Comparison of ENCODE assay signal across 11 cellular contexts in genomic region chr11:65485820-65486219, GRCh38. TPM values are rescaled to one million over a fixed set of nuclear protein-coding genes. Genes with fewer than 3 reads are reported as not detected.
DNase-seq lines count a peak whose midpoint lies in the region; ATAC-seq and TF ChIP-seq lines count a peak whose summit lies in the region.
"Had no signal": no experiment of that assay in that cellular context is flagged by ENCODE, and none has a peak within 500 bp of the region (broad histone marks: within the 10 kb centered on the region; RNA-seq: fewer than 3 reads in every experiment).

No MANE protein-coding gene starts in this region.

- H3K27ac ChIP-seq in heart left ventricle = peak overlapping the region; percentile 18 to 100 (median 98)
- H3K27ac ChIP-seq in esophagus squamous epithelium = peak overlapping the region; percentile 95 to 100 (median 97)
- no peak overlapping the region for H3K27ac ChIP-seq in neural progenitor cell
- H3K27ac ChIP-seq in vagina = peak overlapping the region; percentile 100

- no peak for TF ChIP-seq CTCF in heart left ventricle (IDR thresholded peaks at IDR 0.05)
- TF ChIP-seq CTCF in esophagus squamous epithelium (IDR thresholded peaks at IDR 0.05) = no peak
- no peak for TF ChIP-seq CTCF in neural progenitor cell (IDR thresholded peaks at IDR 0.05)
- no peak for TF ChIP-seq CTCF in vagina (IDR thresholded peaks at IDR 0.05)

- H3K79me2 ChIP-seq in neural progenitor cell (ENCODE audit: low read depth) = peaks cover 59% of the 10 kb centered on the region

- peak overlapping the region; percentile 53 for H3K4me2 ChIP-seq in neural progenitor cell

- no peak overlapping the region for H2AFZ ChIP-seq in neural progenitor cell (replicated peaks)

- no peaks in the 10 kb centered on the region for H4K20me1 ChIP-seq in neural progenitor cell (ENCODE audit: low read depth)

- peaks cover 69% of the 10 kb centered on the region for H3K4me1 Mint-ChIP-seq in neural progenitor cell
- H3K4me1 Mint-ChIP-seq in activated naive CD8-positive, alpha-beta T cell treated with anti-CD3 and anti-CD28 coated beads, Interleukin-2, amount 50 U/mL, for 24 hours = peaks cover 47% of the 10 kb centered on the region

- H3F3A ChIP-seq in neural progenitor cell (ENCODE audit: low read depth) = peaks cover 58% of the 10 kb centered on the region

- no peak overlapping the region for H3K9ac ChIP-seq in neural progenitor cell

- no peaks in the 10 kb centered on the region for H3K9me3 Mint-ChIP-seq in neural progenitor cell
- H3K9me3 Mint-ChIP-seq in activated naive CD8-positive, alpha-beta T cell treated with anti-CD3 and anti-CD28 coated beads, Interleukin-2, amount 50 U/mL, for 24 hours = no peaks in the 10 kb centered on the region
- H3K9me3 Mint-ChIP-seq: activated CD8-positive, alpha-beta T cell treated with anti-CD3 and anti-CD28 coated beads for 36 hours had no signal

- H3K27me3 ChIP-seq in heart left ventricle (no peaks in the 10 kb centered on the region), esophagus squamous epithelium (no peaks in the 10 kb centered on the region), neural progenitor cell (no peaks in the 10 kb centered on the region), vagina (no peaks in the 10 kb centered on the region)
- H3K27me3 ChIP-seq: spleen had no signal

- H3K36me3 ChIP-seq in heart left ventricle (no peaks in the 10 kb centered on the region), esophagus squamous epithelium (no peaks in the 10 kb centered on the region), neural progenitor cell (no peaks in the 10 kb centered on the region), vagina (no peaks in the 10 kb centered on the region)
- H3K36me3 ChIP-seq: spleen had no signal

- H3K27me3 Mint-ChIP-seq in neural progenitor cell (ENCODE audit: insufficient read depth, low read depth) = peaks cover 8% of the 10 kb centered on the region
- no peaks in the 10 kb centered on the region for H3K27me3 Mint-ChIP-seq in activated naive CD8-positive, alpha-beta T cell treated with anti-CD3 and anti-CD28 coated beads, Interleukin-2, amount 50 U/mL, for 24 hours
- H3K27me3 Mint-ChIP-seq: activated CD8-positive, alpha-beta T cell treated with anti-CD3 and anti-CD28 coated beads for 36 hours had no signal

- peak overlapping the region; percentile 98 for H3K27ac Mint-ChIP-seq in neural progenitor cell
- no peak overlapping the region for H3K27ac Mint-ChIP-seq in activated naive CD8-positive, alpha-beta T cell treated with anti-CD3 and anti-CD28 coated beads, Interleukin-2, amount 50 U/mL, for 24 hours
- H3K27ac Mint-ChIP-seq: activated CD8-positive, alpha-beta T cell treated with anti-CD3 and anti-CD28 coated beads for 36 hours had no signal

- no peaks in the 10 kb centered on the region for H3K36me3 Mint-ChIP-seq in neural progenitor cell
- H3K36me3 Mint-ChIP-seq in activated naive CD8-positive, alpha-beta T cell treated with anti-CD3 and anti-CD28 coated beads, Interleukin-2, amount 50 U/mL, for 24 hours (ENCODE audit: low read depth) = no peaks in the 10 kb centered on the region

- no peak overlapping the region for H3K4me3 ChIP-seq in heart left ventricle
- no peak overlapping the region for H3K4me3 ChIP-seq in esophagus squamous epithelium
- no peak overlapping the region for H3K4me3 ChIP-seq in neural progenitor cell
- H3K4me3 ChIP-seq in vagina = no peak overlapping the region
- H3K4me3 ChIP-seq: spleen had no signal

- TF ChIP-seq POLR2A in heart left ventricle (IDR thresholded peaks at IDR 0.05) (no peak), esophagus squamous epithelium (IDR thresholded peaks at IDR 0.05) (no peak), vagina (IDR thresholded peaks at IDR 0.05) (no peak)

- WGBS in heart left ventricle, 4 donors = 61 to 68% (median 65%) methylated on average over 5 of the region's 5 CpGs
- WGBS in esophagus squamous epithelium, 2 donors = 31 to 52% methylated on average over 5 of the region's 5 CpGs

- H3K4me1 ChIP-seq in heart left ventricle = peaks cover 25 to 68% (median 60%) of the 10 kb centered on the region in 12 donors
- peaks cover 50 to 73% (median 68%) of the 10 kb centered on the region in 3 donors for H3K4me1 ChIP-seq in esophagus squamous epithelium
- H3K4me1 ChIP-seq in neural progenitor cell = peaks cover 54% of the 10 kb centered on the region
- peaks cover 70% of the 10 kb centered on the region for H3K4me1 ChIP-seq in vagina

- intact Hi-C loops in heart left ventricle (cut with DNase I) = no loop called here
- intact Hi-C loops in Right ventricle myocardium inferior (cut with DNase I) = no loop called here
- intact Hi-C loops in esophagus squamous epithelium (cut with DNase I) = no loop called here
- intact Hi-C loops in vagina (cut with DNase I) = no loop called here

- H3K9me3 ChIP-seq in heart left ventricle (no peaks in the 10 kb centered on the region), esophagus squamous epithelium (no peaks in the 10 kb centered on the region), neural progenitor cell (ENCODE audit: low read depth) (no peaks in the 10 kb centered on the region), vagina (no peaks in the 10 kb centered on the region)
- H3K9me3 ChIP-seq: spleen had no signal

- H3K4me3 Mint-ChIP-seq in neural progenitor cell = no peak overlapping the region
- no peak overlapping the region for H3K4me3 Mint-ChIP-seq in activated naive CD8-positive, alpha-beta T cell treated with anti-CD3 and anti-CD28 coated beads, Interleukin-2, amount 50 U/mL, for 24 hours
- H3K4me3 Mint-ChIP-seq: activated CD8-positive, alpha-beta T cell treated with anti-CD3 and anti-CD28 coated beads for 36 hours had no signal

- DNase-seq in heart left ventricle = no peak
- no peak for DNase-seq in Right ventricle myocardium inferior (ENCODE audit: missing footprints)
- no peak for DNase-seq in esophagus squamous epithelium (lab: John Stamatoyannopoulos, UW)
- no peak for DNase-seq in neural progenitor cell (ENCODE audit: low spot score)
- DNase-seq in vagina (ENCODE audit: extremely low spot score in 2 of 2) = no peak
- no peak for DNase-seq in DMS114 treated with DMSO at 0.1 percent for 48 hours (lab: John Stamatoyannopoulos, UW; ENCODE audit: unreplicated experiment)
- no peak for DNase-seq in activated naive CD8-positive, alpha-beta T cell treated with anti-CD3 and anti-CD28 coated beads, Interleukin-2, amount 50 U/mL, for 24 hours
- DNase-seq: activated CD8-positive, alpha-beta T cell treated with anti-CD3 and anti-CD28 coated beads for 36 hours; OCI-M1; spleen had no signal

- ATAC-seq in heart left ventricle = no peak
- ATAC-seq in Right ventricle myocardium inferior = no peak
- ATAC-seq in HG02678 (IDR thresholded peaks at IDR 0.05; ENCODE audit: unreplicated experiment) = no peak
- no peak for ATAC-seq in activated naive CD8-positive, alpha-beta T cell treated with anti-CD3 and anti-CD28 coated beads, Interleukin-2, amount 50 U/mL, for 24 hours
- ATAC-seq: activated CD8-positive, alpha-beta T cell treated with anti-CD3 and anti-CD28 coated beads for 36 hours had no signal

RNA-seq across cellular contexts. Expression of gene MALAT1, which starts 13.0 kb away (rescaled TPM):
- 1,000 to 10,000 TPM; 1,047 to 9,662 (median 6,606) TPM for total RNA-seq in heart left ventricle
- 1,000 to 10,000 TPM; 1,168 to 4,497 TPM for polyA plus RNA-seq in heart left ventricle
- 5,781 TPM for total RNA-seq in Right ventricle myocardium inferior
- over 10,000 TPM in 2 of 4 donors, 1,000 to 10,000 TPM in 2; 1,739 to 13,677 (median 9,435) TPM for total RNA-seq in esophagus squamous epithelium
- total RNA-seq in neural progenitor cell (ENCODE audit: low replicate concordance) = 5,397 and 9,030 TPM in 2 replicates
- total RNA-seq in vagina = 16,459 TPM

RNA-seq across cellular contexts. Expression of gene SCYL1, which starts 39.1 kb away (rescaled TPM):
- total RNA-seq in heart left ventricle = 100 to 1,000 TPM in 1 of 9 donors, 10 to 100 TPM in 8; 51.6 to 135 (median 62.2) TPM
- polyA plus RNA-seq in heart left ventricle = 10 to 100 TPM; 86.6 to 90.2 TPM
- 55.6 TPM for total RNA-seq in Right ventricle myocardium inferior
- 10 to 100 TPM; 40.6 to 63.3 (median 52.6) TPM for total RNA-seq in esophagus squamous epithelium
- total RNA-seq in neural progenitor cell (ENCODE audit: low replicate concordance) = 16.9 and 45.2 TPM in 2 replicates
- 77.3 TPM for total RNA-seq in vagina
